In genomic region chr1:114694540-114695310, GRCh38 we compare ENCODE assay signal across 26 cellular contexts. TPM values are rescaled to one million over a fixed set of nuclear protein-coding genes. Genes with fewer than 3 reads are reported as not detected.
A peak's percentile ranks its signal among the peaks of the same experiment; 100 is the strongest.
DNase-seq lines count a peak whose midpoint lies in the region; ATAC-seq, FAIRE-seq and TF ChIP-seq lines count a peak whose summit lies in the region.
"Had no signal": no experiment of that assay in that cellular context is flagged by ENCODE, and none has a peak within 500 bp of the region (broad histone marks: within the 10 kb centered on the region; RNA-seq: fewer than 3 reads in every experiment).

No MANE protein-coding gene starts in this region.

- H3K27me3 ChIP-seq in SK-N-SH (ENCODE audit: insufficient read depth) (peaks cover 7% of the 10 kb centered on the region; the same call in 1 of the 2 replicates), K562 (ENCODE audit: control insufficient read depth in 2 of 2, insufficient read depth in 2 of 2, low read length in 2 of 2) (peaks cover 12 to 13% of the 10 kb centered on the region in 2 experiments), psoas muscle (ENCODE audit: insufficient read depth in 3 of 3, low read length in 2 of 3) (no peaks in the 10 kb centered on the region)
- H3K27me3 ChIP-seq: BLaER1 had no signal

- CTCF ChIA-PET in SK-N-SH (lab: Yijun Ruan, JAX) = interaction anchor here (0.8 to 1.5 kb wide), 3 partner anchors 23 to 348 kb away, joined by 3 to 4 read pairs (median 3); partner anchors contain the start of gene DENND2C
- CTCF ChIA-PET in K562 (lab: Yijun Ruan, JAX; ENCODE audit: low intra/inter-chr PET ratio) = interaction anchor here (0.6 kb wide), 1 partner anchor 714 kb away, joined by 3 read pairs; no protein-coding TSS in a partner anchor

- POLR2A ChIA-PET in SK-N-SH (lab: Yijun Ruan, JAX) = interaction anchor here (0.6 kb wide), 1 partner anchor 10 kb away, joined by 4 read pairs; no protein-coding TSS in a partner anchor
- POLR2A ChIA-PET in K562 (lab: Yijun Ruan, JAX) = interaction anchor here (0.5 to 2.5 kb wide), 10 partner anchors 11 to 196 kb away, joined by 3 to 14 read pairs (median 4); partner anchors contain the start of gene NRAS

- no peaks in the 10 kb centered on the region for H3K9me1 ChIP-seq in K562 (ENCODE audit: control insufficient read depth, insufficient read depth, low read length)

- no peak for TF ChIP-seq RAD21 in SK-N-SH (IDR thresholded peaks at IDR 0.05; ENCODE audit: low read length)
- TF ChIP-seq RAD21 in K562 (CRISPR knock-in tag; conservative IDR thresholded peaks at IDR 0.05 in 1 of 2, IDR thresholded peaks at IDR 0.05 in 1 of 2) = no peak

- H3K4me2 ChIP-seq in SK-N-SH (no peak overlapping the region), K562 (ENCODE audit: insufficient read depth, low read length) (no peak overlapping the region)
- H3K4me2 ChIP-seq: BLaER1 had no signal

- FAIRE-seq in K562 (lab: Jason Lieb, UNC) = no peak
- FAIRE-seq in kidney (lab: Jason Lieb, UNC) = no peak
- FAIRE-seq: A204.1, G401.6, GM12892, GM19239, H1 had no signal

- 33% methylated on average over 9 of the region's 9 CpGs for WGBS in SK-N-SH (ENCODE audit: low lambda C conversion rate)
- WGBS in K562 (ENCODE audit: insufficient coverage, low coverage, missing lambda C conversion rate) = 3% methylated on average over 9 of the region's 9 CpGs
- 34 to 47% (median 36%) methylated on average over 9 of the region's 9 CpGs for whole genome bisulfite sequencing in psoas muscle, 3 donors

- H3K9me3 ChIP-seq in SK-N-SH = no peaks in the 10 kb centered on the region
- no peaks in the 10 kb centered on the region for H3K9me3 ChIP-seq in K562 (replicated peaks; ENCODE audit: control insufficient read depth, insufficient read depth, low read depth, low read length)
- no peaks in the 10 kb centered on the region for H3K9me3 ChIP-seq in psoas muscle
- H3K9me3 ChIP-seq in kidney (ENCODE audit: control insufficient read depth in 1 of 2, low read length in 2 of 2) = no peaks in the 10 kb centered on the region
- H3K9me3 ChIP-seq: BLaER1, Caco-2 had no signal

- H3K27ac ChIP-seq in SK-N-SH (ENCODE audit: low read depth in 2 of 2, low read length in 1 of 2) (no peak overlapping the region), K562 (ENCODE audit: extremely low read depth, low read depth, low read length) (no peak overlapping the region), psoas muscle (peak overlapping the region; percentile 94), kidney (ENCODE audit: low read depth in 2 of 2, low read length in 2 of 2) (no peak overlapping the region)
- H3K27ac ChIP-seq: 22Rv1, BLaER1, C4-2B, GM23248 had no signal

- H3K9ac ChIP-seq in SK-N-SH (no peak overlapping the region), K562 (ENCODE audit: insufficient read depth in 1 of 2, low read depth in 2 of 2, low read length in 2 of 2) (no peak overlapping the region), kidney (ENCODE audit: low read length in 2 of 2) (no peak overlapping the region)
- H3K9ac ChIP-seq: BLaER1, GM23248 had no signal

- H3K79me2 ChIP-seq in SK-N-SH (ENCODE audit: insufficient read depth) (no peaks in the 10 kb centered on the region), K562 (ENCODE audit: control insufficient read depth, insufficient read depth, low read length) (no peaks in the 10 kb centered on the region)

- H2AFZ ChIP-seq in SK-N-SH (ENCODE audit: low read depth) (peak overlapping the region; percentile 65; the same call in 1 of the 2 replicates), K562 (ENCODE audit: low read depth, low read length) (no peak overlapping the region)
- H2AFZ ChIP-seq: GM23248 had no signal

- ATAC-seq in SK-N-SH treated with all-trans-retinoic acid at 6 μM for 48 hours (no peak), K562 (no peak), psoas muscle (peak in 3 of 4 donors; percentile 56 to 69 (median 63)), GM18519 (IDR thresholded peaks at IDR 0.05; ENCODE audit: low FRiP score, unreplicated experiment) (no peak), HG03442 (IDR thresholded peaks at IDR 0.05; ENCODE audit: unreplicated experiment) (no peak)
- ATAC-seq: CD8-positive, alpha-beta T cell had no signal

- DNase-seq in SK-N-SH (no peak), K562 (ENCODE audit: extremely low read depth in 1 of 4, low spot score in 3 of 4) (no peak), psoas muscle (no peak), kidney (no peak), NCI-H82 treated with DMSO at 0.1 percent for 48 hours (lab: John Stamatoyannopoulos, UW; ENCODE audit: unreplicated experiment) (no peak)
- DNase-seq: Caco-2; CD4-positive, CD25-positive, alpha-beta regulatory T cell; CD8-positive, alpha-beta T cell; DMS153; DND-41; GM23248; H7; HCEC 1CT had no signal

- TF ChIP-seq EP300 in SK-N-SH (IDR thresholded peaks at IDR 0.05; ENCODE audit: borderline replicate concordance in 1 of 2, low read depth in 1 of 2, low read length in 1 of 2) (no peak), K562 (IDR thresholded peaks at IDR 0.05; ENCODE audit: low read length) (no peak)

- BruUV-seq in K562 (replicated peaks; lab: Mats Ljungman, UMichigan) = no TSS peak

- TF ChIP-seq CTCF in SK-N-SH (IDR thresholded peaks at IDR 0.05) (no peak), K562 (IDR thresholded peaks at IDR 0.05 in 2 of 3, conservative IDR thresholded peaks at IDR 0.05 in 1 of 3; ENCODE audit: insufficient read depth in 2 of 3, low read depth in 1 of 3, low read length in 3 of 3) (no peak), psoas muscle (IDR thresholded peaks at IDR 0.05) (no peak), kidney (IDR thresholded peaks at IDR 0.05; ENCODE audit: borderline replicate concordance, extremely low read depth, insufficient read depth) (no peak)

- H3F3A ChIP-seq in SK-N-SH (replicated peaks; ENCODE audit: insufficient read depth) = no peaks in the 10 kb centered on the region

- intact Hi-C loops in K562 (cut with micrococcal nuclease) (no loop called here), psoas muscle (cut with DNase I) (loop anchor here in 1 of 2 donors (1.0 to 2.0 kb wide), 2 partner anchors 56 to 62 kb away; partner anchors contain the start of gene CSDE1), kidney (cut with DNase I) (no loop called here)

- in situ Hi-C loops in K562 (cut with MboI) = no loop called here

- H3K4me3 ChIP-seq in SK-N-SH (ENCODE audit: low read depth in 2 of 2, low read length in 1 of 2) (no peak overlapping the region), K562 (no peak overlapping the region), psoas muscle (peak overlapping the region; percentile 75), kidney (ENCODE audit: low read length in 2 of 2) (no peak overlapping the region)
- H3K4me3 ChIP-seq: BLaER1, GM23248 had no signal

- TF ChIP-seq POLR2A in K562 (conservative IDR thresholded peaks at IDR 0.05) = no peak

- no peaks in the 10 kb centered on the region for H3K9me2 ChIP-seq in SK-N-SH

- H3K4me1 ChIP-seq in SK-N-SH (ENCODE audit: control insufficient read depth in 1 of 2, insufficient read depth in 2 of 2, low read depth in 1 of 2, low read length in 1 of 2) (no peaks in the 10 kb centered on the region), K562 (replicated peaks in 1 of 2; ENCODE audit: control insufficient read depth in 2 of 2, insufficient read depth in 2 of 2, low read length in 2 of 2) (no peaks in the 10 kb centered on the region), psoas muscle (peaks cover 26% of the 10 kb centered on the region), kidney (ENCODE audit: control insufficient read depth in 1 of 2, insufficient read depth in 1 of 2, low read depth in 1 of 2, low read length in 2 of 2) (no peaks in the 10 kb centered on the region)
- H3K4me1 ChIP-seq: Caco-2 had no signal

- H3K36me3 ChIP-seq in SK-N-SH (replicated peaks in 1 of 2; ENCODE audit: control insufficient read depth in 1 of 2, insufficient read depth in 2 of 2, low read length in 1 of 2) = no peaks in the 10 kb centered on the region
- no peaks in the 10 kb centered on the region for H3K36me3 ChIP-seq in K562 (ENCODE audit: control insufficient read depth, insufficient read depth, low read length)
- H3K36me3 ChIP-seq in psoas muscle (ENCODE audit: insufficient read depth in 1 of 2, low read depth in 1 of 2) = peaks cover 0 to 18% of the 10 kb centered on the region in 2 donors
- no peaks in the 10 kb centered on the region for H3K36me3 ChIP-seq in kidney (ENCODE audit: control insufficient read depth in 1 of 2, insufficient read depth in 2 of 2, low read length in 2 of 2)
- H3K36me3 ChIP-seq: BLaER1 had no signal

- H4K20me1 ChIP-seq in SK-N-SH (ENCODE audit: insufficient read depth) (no peaks in the 10 kb centered on the region), K562 (replicated peaks; ENCODE audit: control insufficient read depth, insufficient read depth, low read length) (no peaks in the 10 kb centered on the region)
- H4K20me1 ChIP-seq: BLaER1 had no signal

RNA-seq across cellular contexts. Expression of gene AMPD1, which starts 0.6 kb away (rescaled TPM):
- polyA plus RNA-seq in SK-N-SH (2012; rRNA removed) (not detected in 2 replicates), K562 (2011; rRNA removed) (0.04 and 0.08 TPM in 2 replicates), K562 (2014; fragmentation: Illumina TruSeq; extraction: Trizol) (not detected in 2 replicates), K562 (2014; fragmentation: Nextera tagmentation; extraction: Ambion mirVana) (not detected), K562 (2014; rRNA removed) (0.17 TPM in 1 of 2 replicates, not detected in the other), psoas muscle (100 to 1,000 TPM in 2 of 3 donors, 1 to 10 TPM in 1; 4.8 to 174 (median 129) TPM), kidney (ENCODE audit: insufficient read depth, low read depth, low replicate concordance) (not detected)
- not detected in 2 replicates for polyA plus RNA-seq in SK-N-SH (2012; cell fraction: cytosol; rRNA removed)
- not detected in 2 replicates for polyA plus RNA-seq in SK-N-SH (2012; cell fraction: nucleus; rRNA removed)
- 0.63 TPM in 1 of 2 replicates, not detected in the other for total RNA-seq in K562 (2011; cell fraction: chromatin; rRNA removed; ENCODE audit: low replicate concordance)
- total RNA-seq in K562 (2011; cell fraction: nucleolus; rRNA removed) = not detected in 2 replicates
- total RNA-seq in K562 (2011; cell fraction: nucleoplasm; rRNA removed) = not detected in 2 replicates
- total RNA-seq in K562 (2014; rRNA removed) (not detected in 2 replicates), K562 (2014; rRNA removed; fragmentation: Illumina TruSeq; extraction: Trizol) (not detected in 2 replicates), K562 (2015; rRNA removed; fragmentation: Illumina TruSeq; extraction: Trizol) (not detected in 2 replicates), K562 (2021) (not detected in 2 replicates), psoas muscle (100 to 1,000 TPM in 2 of 4 donors, 10 to 100 TPM in 2; 73.4 to 289 (median 155) TPM), kidney (1.5 TPM)
- polyA plus RNA-seq in K562 (2011; cell fraction: cytosol; rRNA removed) = 0.04 TPM in 1 of 2 replicates, not detected in the other
- polyA plus RNA-seq in K562 (2011; cell fraction: nucleus; rRNA removed) = 0.04 TPM in 1 of 2 replicates, not detected in the other
- polyA plus RNA-seq in K562 (2012) = not detected in 2 replicates
- polyA minus RNA-seq in K562 (2011; rRNA and poly(A)+ RNA removed) = not detected in 2 replicates
- not detected in 2 replicates for polyA minus RNA-seq in K562 (2011; cell fraction: cytosol; rRNA and poly(A)+ RNA removed)
- not detected in 2 replicates for polyA minus RNA-seq in K562 (2011; cell fraction: nucleus; rRNA and poly(A)+ RNA removed)
- total RNA-seq: B cell; Caco-2; CD8-positive, alpha-beta T cell; GM23248; H1 had no signal
- polyA plus RNA-seq: AG04450; CD4-positive, CD25-positive, alpha-beta regulatory T cell; GM23248; H1 had no signal

RNA-seq across cellular contexts. Expression of gene NRAS, which starts 21.8 kb away (rescaled TPM):
- polyA plus RNA-seq in SK-N-SH (2012; rRNA removed) = 15.9 and 23.3 TPM in 2 replicates
- 25.6 and 30.4 TPM in 2 replicates for polyA plus RNA-seq in SK-N-SH (2012; cell fraction: cytosol; rRNA removed)
- 4.3 and 10.7 TPM in 2 replicates for polyA plus RNA-seq in SK-N-SH (2012; cell fraction: nucleus; rRNA removed)
- total RNA-seq in K562 (2011; cell fraction: chromatin; rRNA removed; ENCODE audit: low replicate concordance) = 6.6 and 16.1 TPM in 2 replicates
- 6.3 and 6.6 TPM in 2 replicates for total RNA-seq in K562 (2011; cell fraction: nucleolus; rRNA removed)
- total RNA-seq in K562 (2011; cell fraction: nucleoplasm; rRNA removed) = 13.1 and 23.9 TPM in 2 replicates
- 48.8 and 54.0 TPM in 2 replicates for total RNA-seq in K562 (2014; rRNA removed)
- total RNA-seq in K562 (2014; rRNA removed; fragmentation: Illumina TruSeq; extraction: Trizol) = 94.5 and 107 TPM in 2 replicates
- 75.7 and 84.1 TPM in 2 replicates for total RNA-seq in K562 (2015; rRNA removed; fragmentation: Illumina TruSeq; extraction: Trizol)
- 60.3 and 60.6 TPM in 2 replicates for total RNA-seq in K562 (2021)
- polyA plus RNA-seq in K562 (2011; rRNA removed) = 56.1 and 76.7 TPM in 2 replicates
- polyA plus RNA-seq in K562 (2011; cell fraction: cytosol; rRNA removed) = 18.1 and 33.5 TPM in 2 replicates
- polyA plus RNA-seq in K562 (2011; cell fraction: nucleus; rRNA removed) = 7.7 and 9.0 TPM in 2 replicates
- 43.0 and 46.9 TPM in 2 replicates for polyA plus RNA-seq in K562 (2012)
- 64.2 and 75.4 TPM in 2 replicates for polyA plus RNA-seq in K562 (2014; fragmentation: Illumina TruSeq; extraction: Trizol)
- polyA plus RNA-seq in K562 (2014; fragmentation: Nextera tagmentation; extraction: Ambion mirVana) = 10 to 100 TPM; 58.2 to 79.7 TPM
- 40.7 and 49.0 TPM in 2 replicates for polyA plus RNA-seq in K562 (2014; rRNA removed)
- 132 and 140 TPM in 2 replicates for polyA minus RNA-seq in K562 (2011; rRNA and poly(A)+ RNA removed)
- 35.5 and 51.2 TPM in 2 replicates for polyA minus RNA-seq in K562 (2011; cell fraction: cytosol; rRNA and poly(A)+ RNA removed)
- 7.1 and 13.3 TPM in 2 replicates for polyA minus RNA-seq in K562 (2011; cell fraction: nucleus; rRNA and poly(A)+ RNA removed)
- total RNA-seq in psoas muscle = 1 to 10 TPM; 3.6 to 6.6 (median 5.9) TPM
- 10 to 100 TPM in 1 of 3 donors, 1 to 10 TPM in 2; 4.3 to 15.8 (median 5.0) TPM for polyA plus RNA-seq in psoas muscle
- 35.2 TPM for total RNA-seq in kidney
- 13.3 TPM for polyA plus RNA-seq in kidney (ENCODE audit: insufficient read depth, low read depth, low replicate concordance)

RNA-seq across cellular contexts. Expression of gene DENND2C, which starts 24.9 kb away (rescaled TPM):
- polyA plus RNA-seq in SK-N-SH (2012; rRNA removed) = 0.02 and 0.03 TPM in 2 replicates
- 0.04 and 0.06 TPM in 2 replicates for polyA plus RNA-seq in SK-N-SH (2012; cell fraction: cytosol; rRNA removed)
- polyA plus RNA-seq in SK-N-SH (2012; cell fraction: nucleus; rRNA removed) = 0.05 and 0.18 TPM in 2 replicates
- total RNA-seq in K562 (2011; cell fraction: chromatin; rRNA removed; ENCODE audit: low replicate concordance) = 0.14 and 0.28 TPM in 2 replicates
- total RNA-seq in K562 (2011; cell fraction: nucleolus; rRNA removed) = not detected in 2 replicates
- 0.22 and 0.23 TPM in 2 replicates for total RNA-seq in K562 (2011; cell fraction: nucleoplasm; rRNA removed)
- 0.16 and 0.23 TPM in 2 replicates for total RNA-seq in K562 (2014; rRNA removed)
- 0.25 and 0.35 TPM in 2 replicates for total RNA-seq in K562 (2014; rRNA removed; fragmentation: Illumina TruSeq; extraction: Trizol)
- total RNA-seq in K562 (2015; rRNA removed; fragmentation: Illumina TruSeq; extraction: Trizol) = 0.14 and 0.15 TPM in 2 replicates
- total RNA-seq in K562 (2021) = 0.11 TPM in 2 replicates
- polyA plus RNA-seq in K562 (2011; rRNA removed) = 0.03 and 0.15 TPM in 2 replicates
- 0.01 and 0.03 TPM in 2 replicates for polyA plus RNA-seq in K562 (2011; cell fraction: cytosol; rRNA removed)
- polyA plus RNA-seq in K562 (2011; cell fraction: nucleus; rRNA removed) = 0.06 TPM in 1 of 2 replicates, not detected in the other
- polyA plus RNA-seq in K562 (2012) = 0.14 and 0.17 TPM in 2 replicates
- polyA plus RNA-seq in K562 (2014; fragmentation: Illumina TruSeq; extraction: Trizol) = 0.10 and 0.15 TPM in 2 replicates
- under 1 TPM; 0.03 to 0.20 TPM for polyA plus RNA-seq in K562 (2014; fragmentation: Nextera tagmentation; extraction: Ambion mirVana)
- 0.04 and 0.07 TPM in 2 replicates for polyA plus RNA-seq in K562 (2014; rRNA removed)
- polyA minus RNA-seq in K562 (2011; rRNA and poly(A)+ RNA removed) = 0.21 and 0.28 TPM in 2 replicates
- polyA minus RNA-seq in K562 (2011; cell fraction: cytosol; rRNA and poly(A)+ RNA removed) = 0.19 TPM in 1 of 2 replicates, not detected in the other
- under 0.01 TPM in 1 of 2 replicates, not detected in the other for polyA minus RNA-seq in K562 (2011; cell fraction: nucleus; rRNA and poly(A)+ RNA removed)
- total RNA-seq in psoas muscle = 10 to 100 TPM; 12.6 to 16.4 (median 14.7) TPM
- polyA plus RNA-seq in psoas muscle = 10 to 100 TPM in 1 of 3 donors, 1 to 10 TPM in 2; 1.4 to 18.3 (median 8.7) TPM
- total RNA-seq in kidney = 2.5 TPM
- polyA plus RNA-seq in kidney (ENCODE audit: insufficient read depth, low read depth, low replicate concordance) = 0.88 TPM

Comparison
In these comparisons a context has a peak if more than half of its experiments do, and no peak if none do; other contexts are left out.
1. ATAC-seq: peak in psoas muscle (3 of 4); none in SK-N-SH treated with all-trans-retinoic acid at 6 μM for 48 hours (single experiment), K562 (single experiment), GM18519 (single experiment) and HG03442 (single experiment).